1 cellular context compared by ENCODE assay signal in genomic region chr11:1298695-1299492, GRCh38.
TF ChIP-seq lines count a peak whose summit lies in the region.

No MANE protein-coding gene starts in this region.

TF ChIP-seq in HepG2, 621 proteins besides CTCF, POLR2A, EP300 and RAD21 (continued from another document and continues in another):
- TF ChIP-seq FOXP4 (CRISPR knock-in tag; IDR thresholded peaks at IDR 0.05) (peak; percentile 76), EHMT2 (IDR thresholded peaks at IDR 0.05; ENCODE audit: borderline replicate concordance, low read depth, low read length) (no peak), IRF9 (CRISPR knock-in tag; IDR thresholded peaks at IDR 0.05; ENCODE audit: borderline replicate concordance) (no peak), ZNF747 (CRISPR knock-in tag; IDR thresholded peaks at IDR 0.05; ENCODE audit: borderline replicate concordance) (peak; percentile 53; the same call in 1 of the 2 replicates), MXI1 (IDR thresholded peaks at IDR 0.05; ENCODE audit: borderline replicate concordance, low read depth, low read length) (peak; percentile 71; the same call in 1 of the 3 replicates), ELF3 (CRISPR knock-in tag; IDR thresholded peaks at IDR 0.05) (peak; percentile 56; the same call in 1 of the 2 replicates), ZNF580 (CRISPR knock-in tag; IDR thresholded peaks at IDR 0.05; ENCODE audit: borderline replicate concordance, low read depth) (peak; percentile 65; the same call in 1 of the 2 replicates), ZHX2 (IDR thresholded peaks at IDR 0.05; ENCODE audit: low read depth) (peak; percentile 76), ZHX2 (CRISPR knock-in tag; IDR thresholded peaks at IDR 0.05; ENCODE audit: borderline replicate concordance) (no peak), CSRNP1 (CRISPR knock-in tag; IDR thresholded peaks at IDR 0.05) (peak; percentile 54; the same call in 1 of the 2 replicates), FOSL2 (CRISPR knock-in tag; IDR thresholded peaks at IDR 0.05) (peak; percentile 66), ZNF33B (CRISPR knock-in tag; IDR thresholded peaks at IDR 0.05) (0 out of 2 replicates have a peak, but pooled peaks have one; percentile 24), GATAD2A (CRISPR knock-in tag; IDR thresholded peaks at IDR 0.05) (peak; percentile 96), SOX13 (IDR thresholded peaks at IDR 0.05) (no peak), SOX13 (CRISPR knock-in tag; conservative IDR thresholded peaks at IDR 0.05 in 1 of 2, IDR thresholded peaks at IDR 0.05 in 1 of 2) (peak in 1 of 2 experiments; percentile 70; a peak in 2 of 4 replicates), TBP (CRISPR knock-in tag; IDR thresholded peaks at IDR 0.05) (0 out of 2 replicates have a peak, but pooled peaks have one; percentile 30), ARID5B (CRISPR knock-in tag; IDR thresholded peaks at IDR 0.05) (peak; percentile 83), FOXJ3 (CRISPR knock-in tag; IDR thresholded peaks at IDR 0.05; ENCODE audit: borderline replicate concordance) (0 out of 2 replicates have a peak, but pooled peaks have one; percentile 14), TEAD3 (CRISPR knock-in tag; optimal IDR thresholded peaks at IDR 0.05; ENCODE audit: borderline replicate concordance) (peak; percentile 80), TSC22D2 (CRISPR knock-in tag; IDR thresholded peaks at IDR 0.05; ENCODE audit: borderline replicate concordance) (0 out of 2 replicates have a peak, but pooled peaks have one; percentile 49), ZKSCAN8 (CRISPR knock-in tag; IDR thresholded peaks at IDR 0.05; ENCODE audit: borderline replicate concordance) (no peak), CAMTA2 (CRISPR knock-in tag; IDR thresholded peaks at IDR 0.05; ENCODE audit: borderline replicate concordance) (no peak), RBAK (CRISPR knock-in tag; IDR thresholded peaks at IDR 0.05) (0 out of 2 replicates have a peak, but pooled peaks have one; percentile 47), ZSCAN29 (CRISPR knock-in tag; conservative IDR thresholded peaks at IDR 0.05) (peak; percentile 84; the same call in 1 of the 2 replicates), MLX (CRISPR knock-in tag; IDR thresholded peaks at IDR 0.05) (peak; percentile 57; the same call in 1 of the 2 replicates), TFDP2 (CRISPR knock-in tag; IDR thresholded peaks at IDR 0.05) (peak; percentile 71), ZNF263 (CRISPR knock-in tag; IDR thresholded peaks at IDR 0.05) (peak; percentile 92), ZNF614 (CRISPR knock-in tag; IDR thresholded peaks at IDR 0.05; ENCODE audit: borderline replicate concordance) (peak; percentile 84; the same call in 1 of the 2 replicates), XRCC5 (optimal IDR thresholded peaks at IDR 0.05; ENCODE audit: low read length) (peak; percentile 61), CEBPG (CRISPR knock-in tag; IDR thresholded peaks at IDR 0.05) (peak; percentile 100), RXRB (CRISPR knock-in tag; IDR thresholded peaks at IDR 0.05; ENCODE audit: borderline replicate concordance) (peak; percentile 77), ZBTB25 (CRISPR knock-in tag; IDR thresholded peaks at IDR 0.05) (peak; percentile 88), HIVEP1 (CRISPR knock-in tag; IDR thresholded peaks at IDR 0.05) (peak; percentile 59; the same call in 1 of the 2 replicates), ZNF350 (CRISPR knock-in tag; IDR thresholded peaks at IDR 0.05; ENCODE audit: borderline replicate concordance, low read depth) (peak; percentile 37; the same call in 1 of the 2 replicates), SMAD9 (CRISPR knock-in tag; IDR thresholded peaks at IDR 0.05) (no peak), ARNT (IDR thresholded peaks at IDR 0.05) (no peak), ZNF12 (CRISPR knock-in tag; IDR thresholded peaks at IDR 0.05) (peak; percentile 85), ZNF773 (CRISPR knock-in tag; IDR thresholded peaks at IDR 0.05; ENCODE audit: borderline replicate concordance) (0 out of 2 replicates have a peak, but pooled peaks have one; percentile 57), NCOA1 (CRISPR knock-in tag; IDR thresholded peaks at IDR 0.05) (no peak), MAF1 (CRISPR knock-in tag; IDR thresholded peaks at IDR 0.05; ENCODE audit: borderline replicate concordance) (peak; percentile 83; the same call in 1 of the 2 replicates)
